Comparison of ENCODE assay signal across 12 cellular contexts in the genomic region with DNA sequence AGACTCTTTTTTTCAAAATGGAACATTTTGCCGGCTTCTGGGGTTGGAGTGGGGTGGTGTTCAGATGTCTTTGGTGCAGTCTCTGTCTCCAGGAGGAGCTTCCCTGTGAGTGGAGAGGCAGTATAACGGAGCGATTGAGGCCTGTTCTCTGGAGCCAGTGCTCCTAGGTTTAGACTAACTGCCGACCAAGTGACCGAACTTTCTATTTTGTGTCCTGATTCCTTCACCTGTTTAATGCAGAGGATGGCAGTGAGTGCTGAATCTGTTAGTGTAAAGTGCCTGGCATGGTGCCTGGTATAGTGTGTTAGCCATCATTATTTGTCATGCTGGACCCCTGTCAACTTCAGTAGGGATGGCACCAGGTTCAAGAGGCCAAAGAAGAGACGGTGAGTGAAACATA.
DNase-seq lines count a peak whose midpoint lies in the region; ATAC-seq and TF ChIP-seq lines count a peak whose summit lies in the region.
"Had no signal": no experiment of that assay in that cellular context is flagged by ENCODE, and none has a peak within 500 bp of the region (broad histone marks: within the 10 kb centered on the region; RNA-seq: fewer than 3 reads in every experiment).

No MANE protein-coding gene starts in this region.

- H3K9ac ChIP-seq in mesenchymal stem cell (ENCODE audit: low read length) = no peak overlapping the region
- H3K9ac ChIP-seq: GM23248 had no signal

- H3K4ac ChIP-seq in mesenchymal stem cell (ENCODE audit: low read depth in 1 of 2, low read length in 2 of 2) = no peak overlapping the region

- intact Hi-C loops in left ventricle myocardium superior (cut with micrococcal nuclease) = no loop called here
- intact Hi-C loops in left cardiac atrium (cut with DNase I) = no loop called here

- TF ChIP-seq CTCF in VCaP (conservative IDR thresholded peaks at IDR 0.05) = no peak

- ATAC-seq in left ventricle myocardium superior (peak; percentile 77), left cardiac atrium (no peak)

- H3K18ac ChIP-seq in mesenchymal stem cell (ENCODE audit: low read depth in 1 of 2, low read length in 2 of 2) = no peak overlapping the region

- H3K36me3 ChIP-seq in mesenchymal stem cell (ENCODE audit: control insufficient read depth in 1 of 2, insufficient read depth in 2 of 2, low read depth in 1 of 2, low read length in 2 of 2) = no peaks in the 10 kb centered on the region
- H3K36me3 ChIP-seq: BE2C, HAP-1 had no signal

- H3K79me1 ChIP-seq in mesenchymal stem cell (replicated peaks; ENCODE audit: low read length, poor library complexity, severe bottlenecking) = no peaks in the 10 kb centered on the region

- H2AFZ ChIP-seq in mesenchymal stem cell (ENCODE audit: low read depth, low read length) = no peak overlapping the region
- H2AFZ ChIP-seq: GM23248 had no signal

- no peaks in the 10 kb centered on the region for H3K27me3 ChIP-seq in mesenchymal stem cell (ENCODE audit: control insufficient read depth in 1 of 2, insufficient read depth in 1 of 2, low read length in 2 of 2)
- H3K27me3 ChIP-seq: BE2C had no signal

- no peak overlapping the region for H3K14ac ChIP-seq in mesenchymal stem cell (ENCODE audit: low read length in 2 of 2)

- no peaks in the 10 kb centered on the region for H3K4me1 ChIP-seq in mesenchymal stem cell (ENCODE audit: control insufficient read depth, insufficient read depth, low read depth, low read length)
- H3K4me1 ChIP-seq: Caco-2, HAP-1 had no signal

- peaks cover 3% of the 10 kb centered on the region for H3K9me3 ChIP-seq in mesenchymal stem cell (ENCODE audit: control insufficient read depth, low read length)
- H3K9me3 ChIP-seq: BE2C, Caco-2, HAP-1 had no signal

- H2BK12ac ChIP-seq in mesenchymal stem cell (ENCODE audit: low read length in 2 of 2) = no peak overlapping the region

- H2BK120ac ChIP-seq in mesenchymal stem cell (ENCODE audit: low read depth, low read length) = no peak overlapping the region

- DNase-seq in left ventricle myocardium superior (no peak), left cardiac atrium (no peak), mesenchymal stem cell (no peak), NCI-H226 (no peak), SW 1271 (lab: John Stamatoyannopoulos, UW) (no peak)
- DNase-seq: ACHN, BE2C, C1 segment of cervical spinal cord, Caco-2, GM23248 had no signal

- no peak overlapping the region for H2BK5ac ChIP-seq in mesenchymal stem cell (ENCODE audit: low read depth, low read length, poor library complexity, severe bottlenecking)

- no peak overlapping the region for H4K91ac ChIP-seq in mesenchymal stem cell (ENCODE audit: low read length)

- H4K8ac ChIP-seq in mesenchymal stem cell (ENCODE audit: low read length) = no peak overlapping the region

- no peak overlapping the region for H3K4me3 ChIP-seq in mesenchymal stem cell (ENCODE audit: insufficient read depth in 1 of 2, low read depth in 1 of 2, low read length in 2 of 2)
- H3K4me3 ChIP-seq: GM23248, HAP-1 had no signal

- no peak overlapping the region for H3K4me2 ChIP-seq in mesenchymal stem cell (ENCODE audit: low read length, poor library complexity, severe bottlenecking)

- 97% methylated on average over 6 of the region's 6 CpGs for WGBS in mesenchymal stem cell

- H3K23ac ChIP-seq in mesenchymal stem cell (ENCODE audit: low read length in 2 of 2) = no peak overlapping the region

- H2AK5ac ChIP-seq in mesenchymal stem cell (ENCODE audit: low read length, severe bottlenecking) = no peak overlapping the region

- peak overlapping the region; percentile 69 for H2BK15ac ChIP-seq in mesenchymal stem cell (ENCODE audit: low read depth, poor library complexity, severe bottlenecking)

- peak overlapping the region; percentile 85 for H3K27ac ChIP-seq in VCaP
- H3K27ac ChIP-seq in mesenchymal stem cell (ENCODE audit: low read length, poor library complexity, severe bottlenecking) = no peak overlapping the region
- H3K27ac ChIP-seq: GM23248 had no signal
